14 cellular contexts compared by ENCODE assay signal in genomic region chr9:113521693-113522260, GRCh38. TPM values are rescaled to one million over a fixed set of nuclear protein-coding genes. Genes with fewer than 3 reads are reported as not detected.
DNase-seq lines count a peak whose midpoint lies in the region; ATAC-seq, FAIRE-seq and TF ChIP-seq lines count a peak whose summit lies in the region.
"Had no signal": no experiment of that assay in that cellular context is flagged by ENCODE, and none has a peak within 500 bp of the region (broad histone marks: within the 10 kb centered on the region; RNA-seq: fewer than 3 reads in every experiment).

No MANE protein-coding gene starts in this region.

- H3K4me3 ChIP-seq in heart right ventricle (no peak overlapping the region), HepG2 (replicated peaks in 1 of 3; ENCODE audit: insufficient read depth in 1 of 3, low read depth in 2 of 3, low read length in 3 of 3) (no peak overlapping the region), neuronal stem cell (ENCODE audit: low read length in 2 of 2) (no peak overlapping the region)
- H3K4me3 ChIP-seq: breast epithelium had no signal

- H3K9me3 Mint-ChIP-seq in activated T-cell treated with anti-CD3 and anti-CD28 coated beads, Interleukin-2, amount 50 U/mL, for 24 hours: no peaks in the 10 kb centered on the region
- no peaks in the 10 kb centered on the region for H3K9me3 Mint-ChIP-seq in stimulated activated naive CD8-positive, alpha-beta T cell treated with anti-CD3 and anti-CD28 coated beads, Interleukin-15, amount 100 ng/mL, for 72 hours
- H3K9me3 Mint-ChIP-seq: HFFc6 had no signal

- no peaks in the 10 kb centered on the region for H3K79me2 ChIP-seq in HepG2 (ENCODE audit: insufficient read depth, low read length)

- no peak for FAIRE-seq in HepG2 (lab: Jason Lieb, UNC)
- FAIRE-seq: A204.1, endometrium had no signal

- no peak overlapping the region for H2AFZ ChIP-seq in HepG2 (ENCODE audit: low read length)
- no peak overlapping the region for H2AFZ ChIP-seq in neuronal stem cell (ENCODE audit: low read length)

- POLR2A ChIA-PET in HepG2 (lab: Yijun Ruan, JAX): no interaction called here

- H3K4me1 ChIP-seq in heart right ventricle (peaks cover 43 to 95% (median 75%) of the 10 kb centered on the region in 9 donors), HepG2 (ENCODE audit: insufficient read depth, low read length) (peaks cover 26% of the 10 kb centered on the region), neuronal stem cell (ENCODE audit: control insufficient read depth in 2 of 2, insufficient read depth in 1 of 2, low read depth in 1 of 2, low read length in 2 of 2) (peaks cover 12 to 13% of the 10 kb centered on the region in 2 donors)
- H3K4me1 ChIP-seq: breast epithelium had no signal

- no peaks in the 10 kb centered on the region for H3K79me1 ChIP-seq in neuronal stem cell (ENCODE audit: low read depth, low read length)

- peak overlapping the region; percentile 58 for H3K4me3 Mint-ChIP-seq in activated T-cell treated with anti-CD3 and anti-CD28 coated beads, Interleukin-2, amount 50 U/mL, for 24 hours
- H3K4me3 Mint-ChIP-seq in stimulated activated naive CD8-positive, alpha-beta T cell treated with anti-CD3 and anti-CD28 coated beads, Interleukin-15, amount 100 ng/mL, for 72 hours: peak overlapping the region; percentile 76 to 79
- H3K4me3 Mint-ChIP-seq: HFFc6 had no signal

- in situ Hi-C loops in HepG2 (cut with HindIII; ENCODE audit: extremely low pct_ligation_motif_present, low pct_unique_long_range_greater_than_20kb): no loop called here

- no peak overlapping the region for H2BK5ac ChIP-seq in neuronal stem cell (ENCODE audit: low read length)

- no peaks in the 10 kb centered on the region for H3K27me3 ChIP-seq in heart right ventricle
- H3K27me3 ChIP-seq in HepG2 (ENCODE audit: control insufficient read depth in 1 of 2, insufficient read depth in 2 of 2, low read length in 2 of 2): no peaks in the 10 kb centered on the region
- no peaks in the 10 kb centered on the region for H3K27me3 ChIP-seq in neuronal stem cell (ENCODE audit: control insufficient read depth in 3 of 3, insufficient read depth in 3 of 3, low read depth in 1 of 3, low read length in 3 of 3)
- H3K27me3 ChIP-seq: breast epithelium had no signal

- H2AK5ac ChIP-seq in neuronal stem cell (ENCODE audit: low read depth, low read length): no peak overlapping the region

- no peak overlapping the region for H3K4ac ChIP-seq in neuronal stem cell (ENCODE audit: low read length)

- ATAC-seq in heart right ventricle (peak in 3 of 8 donors; percentile 38 to 48 (median 40)), HepG2 (no peak), GM19452 (IDR thresholded peaks at IDR 0.05; ENCODE audit: unreplicated experiment) (no peak)
- ATAC-seq in stimulated activated naive CD8-positive, alpha-beta T cell treated with anti-CD3 and anti-CD28 coated beads, Interleukin-15, amount 100 ng/mL, for 72 hours: no peak

- H3K27ac Mint-ChIP-seq in activated T-cell treated with anti-CD3 and anti-CD28 coated beads, Interleukin-2, amount 50 U/mL, for 24 hours: peak overlapping the region; percentile 89
- H3K27ac Mint-ChIP-seq in stimulated activated naive CD8-positive, alpha-beta T cell treated with anti-CD3 and anti-CD28 coated beads, Interleukin-15, amount 100 ng/mL, for 72 hours: no peak overlapping the region
- H3K27ac Mint-ChIP-seq: HFFc6 had no signal

- no peak overlapping the region for H3K18ac ChIP-seq in neuronal stem cell (ENCODE audit: low read length)

- BruUV-seq in HepG2 (replicated peaks; lab: Mats Ljungman, UMichigan): no TSS peak

- intact Hi-C loops in heart right ventricle (cut with DNase I) (loop anchor here in 4 of 10 donors (5.0 to 10.0 kb wide), 3 partner anchors 51 to 63 kb away; no protein-coding TSS in a partner anchor), HepG2 (cut with micrococcal nuclease; ENCODE audit: unreplicated experiment) (no loop called here)

- H4K91ac ChIP-seq in neuronal stem cell (ENCODE audit: low read depth, low read length, poor library complexity): no peak overlapping the region

- TF ChIP-seq POLR2A in HepG2 (IDR thresholded peaks at IDR 0.05; ENCODE audit: insufficient read depth in 1 of 2, low read depth in 2 of 2, low read length in 2 of 2): no peak

- no peaks in the 10 kb centered on the region; the same call in 1 of the 2 replicates for H4K20me1 ChIP-seq in HepG2 (ENCODE audit: insufficient read depth, low read length)

- H3K27ac ChIP-seq in VCaP (peak overlapping the region; percentile 0; the same call in 1 of the 2 replicates), heart right ventricle (peak overlapping the region; percentile 65 to 87 (median 79)), HepG2 (ENCODE audit: extremely low read length, insufficient read depth, low read length) (no peak overlapping the region), neuronal stem cell (replicated peaks; ENCODE audit: low read length) (no peak overlapping the region)
- H3K27ac ChIP-seq: breast epithelium had no signal

- peaks cover 0 to 81% (median 5%) of the 10 kb centered on the region in 9 donors for H3K36me3 ChIP-seq in heart right ventricle
- H3K36me3 ChIP-seq in HepG2 (replicated peaks in 1 of 2; ENCODE audit: control insufficient read depth in 1 of 2, insufficient read depth in 2 of 2, low read length in 2 of 2): peaks cover 37 to 96% of the 10 kb centered on the region in 2 experiments
- peaks cover 0 to 13% of the 10 kb centered on the region in 2 donors for H3K36me3 ChIP-seq in neuronal stem cell (replicated peaks in 1 of 2; ENCODE audit: control insufficient read depth in 2 of 2, insufficient read depth in 2 of 2, low read length in 2 of 2)
- H3K36me3 ChIP-seq: breast epithelium had no signal

- TF ChIP-seq RAD21 in HepG2 (CRISPR knock-in tag; IDR thresholded peaks at IDR 0.05): no peak

- no peak for DNase-seq in activated T-cell treated with anti-CD3 and anti-CD28 coated beads, Interleukin-2, amount 50 U/mL, for 24 hours
- DNase-seq in activated T-cell treated with anti-CD3 and anti-CD28 coated beads for 4 hours (no peak), heart right ventricle (no peak), HepG2 (ENCODE audit: low spot score) (no peak), neuronal stem cell (ENCODE audit: low spot score) (no peak)
- no peak for DNase-seq in stimulated activated naive CD8-positive, alpha-beta T cell treated with anti-CD3 and anti-CD28 coated beads, Interleukin-15, amount 100 ng/mL, for 72 hours
- DNase-seq: activated effector memory CD4-positive, alpha-beta T cell treated with Interleukin-2 at 50 U/mL for 16 hours; Calu3; HFFc6 had no signal

- no peak for TF ChIP-seq CTCF in VCaP (conservative IDR thresholded peaks at IDR 0.05)
- TF ChIP-seq CTCF in heart right ventricle (IDR thresholded peaks at IDR 0.05): no peak
- no peak for TF ChIP-seq CTCF in HepG2 (CRISPR knock-in tag; IDR thresholded peaks at IDR 0.05)

- H2BK12ac ChIP-seq in neuronal stem cell (ENCODE audit: low read length): no peak overlapping the region

- H3K36me3 Mint-ChIP-seq in activated T-cell treated with anti-CD3 and anti-CD28 coated beads, Interleukin-2, amount 50 U/mL, for 24 hours (ENCODE audit: low read depth): peaks cover 86% of the 10 kb centered on the region

- no peak overlapping the region for H4K8ac ChIP-seq in neuronal stem cell (ENCODE audit: low read depth, low read length)

- CTCF ChIA-PET in HepG2 (lab: Yijun Ruan, JAX; ENCODE audit: low intra/inter-chr PET ratio, low total read pairs): no interaction called here

- H2BK120ac ChIP-seq in neuronal stem cell (ENCODE audit: low read depth, low read length): no peak overlapping the region

- H3K9ac ChIP-seq in HepG2 (ENCODE audit: insufficient read depth, low read depth, low read length) (no peak overlapping the region), neuronal stem cell (ENCODE audit: low read depth, low read length, poor library complexity) (no peak overlapping the region)

- H2BK15ac ChIP-seq in neuronal stem cell (ENCODE audit: low read length): no peak overlapping the region

- H3K14ac ChIP-seq in neuronal stem cell (ENCODE audit: low read length): no peak overlapping the region

- WGBS in heart right ventricle, 2 donors: 47 to 65% methylated on average over 2 of the region's 2 CpGs
- 96% methylated on average over 2 of the region's 2 CpGs for WGBS in HepG2 (ENCODE audit: low lambda C conversion rate)
- no CpG with 5 or more reads among the region's 2 CpGs for WGBS in neuronal stem cell (ENCODE audit: extremely low coverage in 2 of 2, insufficient read length in 2 of 2, insufficient replicate concordance in 1 of 2), 2 donors

- H3K4me2 ChIP-seq in HepG2 (ENCODE audit: low read depth, low read length) (no peak overlapping the region), neuronal stem cell (ENCODE audit: insufficient read depth, low read length, poor library complexity, severe bottlenecking) (no peak overlapping the region)

- TF ChIP-seq EP300 in HepG2 (IDR thresholded peaks at IDR 0.05; ENCODE audit: low read depth in 2 of 2, low read length in 2 of 2) (no peak), HepG2 (CRISPR knock-in tag; IDR thresholded peaks at IDR 0.05; ENCODE audit: borderline replicate concordance) (no peak)

- no peaks in the 10 kb centered on the region for H3K27me3 Mint-ChIP-seq in activated T-cell treated with anti-CD3 and anti-CD28 coated beads, Interleukin-2, amount 50 U/mL, for 24 hours
- H3K27me3 Mint-ChIP-seq in stimulated activated naive CD8-positive, alpha-beta T cell treated with anti-CD3 and anti-CD28 coated beads, Interleukin-15, amount 100 ng/mL, for 72 hours: no peaks in the 10 kb centered on the region

- no peak overlapping the region for H3K23ac ChIP-seq in neuronal stem cell (ENCODE audit: low read depth, low read length, poor library complexity)

- peaks cover 96% of the 10 kb centered on the region for H3K4me1 Mint-ChIP-seq in activated T-cell treated with anti-CD3 and anti-CD28 coated beads, Interleukin-2, amount 50 U/mL, for 24 hours (ENCODE audit: low read depth)
- peaks cover 92% of the 10 kb centered on the region for H3K4me1 Mint-ChIP-seq in stimulated activated naive CD8-positive, alpha-beta T cell treated with anti-CD3 and anti-CD28 coated beads, Interleukin-15, amount 100 ng/mL, for 72 hours

- H3K9me3 ChIP-seq in heart right ventricle (no peaks in the 10 kb centered on the region), HepG2 (ENCODE audit: low read length) (no peaks in the 10 kb centered on the region), neuronal stem cell (replicated peaks in 1 of 2; ENCODE audit: control insufficient read depth in 2 of 2, insufficient read depth in 1 of 2, low read depth in 1 of 2, low read length in 2 of 2) (no peaks in the 10 kb centered on the region)
- H3K9me3 ChIP-seq: breast epithelium had no signal

RNA-seq across cellular contexts. Expression of gene RGS3, which starts 58.2 kb away (rescaled TPM):
- total RNA-seq in heart right ventricle: 100 to 1,000 TPM in 9 of 10 donors, 10 to 100 TPM in 1; 98.7 to 201 (median 140) TPM
- 100 to 1,000 TPM in 1 of 2 donors, 10 to 100 TPM in 1; 65.4 to 125 TPM for polyA plus RNA-seq in heart right ventricle
- 26.7 and 28.8 TPM in 2 replicates for total RNA-seq in HepG2 (2016; rRNA removed; fragmentation: Illumina TruSeq; extraction: Trizol)
- total RNA-seq in HepG2 (2016; cell fraction: cytosol; rRNA removed; fragmentation: Illumina TruSeq; extraction: Trizol; ENCODE audit: low read depth): 6.9 and 7.7 TPM in 2 replicates
- total RNA-seq in HepG2 (2016; cell fraction: insoluble cytoplasmic fraction; rRNA removed; fragmentation: Illumina TruSeq; extraction: Trizol): 21.4 and 28.5 TPM in 2 replicates
- total RNA-seq in HepG2 (2016; cell fraction: membrane; rRNA removed; fragmentation: Illumina TruSeq; extraction: Trizol): 9.6 and 10.3 TPM in 2 replicates
- 30.1 and 33.4 TPM in 2 replicates for total RNA-seq in HepG2 (2016; cell fraction: nucleus; rRNA removed; fragmentation: Illumina TruSeq; extraction: Trizol)
- 17.1 and 18.9 TPM in 2 replicates for polyA plus RNA-seq in HepG2 (2011; rRNA removed)
- 12.7 and 14.2 TPM in 2 replicates for polyA plus RNA-seq in HepG2 (2011; cell fraction: cytosol; rRNA removed)
- polyA plus RNA-seq in HepG2 (2011; cell fraction: nucleus; rRNA removed): 36.7 and 52.3 TPM in 2 replicates
- polyA plus RNA-seq in HepG2 (2012): 8.7 and 10.8 TPM in 2 replicates
- 1.8 and 2.0 TPM in 2 replicates for polyA plus RNA-seq in HepG2 (2016; cell fraction: cytosol; fragmentation: Illumina TruSeq; extraction: Trizol; ENCODE audit: low read depth)
- 13.4 and 19.3 TPM in 2 replicates for polyA plus RNA-seq in HepG2 (2016; cell fraction: insoluble cytoplasmic fraction; fragmentation: Illumina TruSeq; extraction: Trizol; ENCODE audit: low read depth)
- 4.1 and 4.3 TPM in 2 replicates for polyA plus RNA-seq in HepG2 (2016; cell fraction: membrane; fragmentation: Illumina TruSeq; extraction: Trizol; ENCODE audit: low read depth)
- polyA plus RNA-seq in HepG2 (2016; cell fraction: nucleus; fragmentation: Illumina TruSeq; extraction: Trizol; ENCODE audit: insufficient read depth, low read depth): 30.0 and 36.0 TPM in 2 replicates
- 41.8 and 53.6 TPM in 2 replicates for polyA minus RNA-seq in HepG2 (2011; rRNA and poly(A)+ RNA removed; ENCODE audit: low replicate concordance)
- 12.6 and 16.2 TPM in 2 replicates for polyA minus RNA-seq in HepG2 (2011; cell fraction: cytosol; rRNA and poly(A)+ RNA removed)
- polyA minus RNA-seq in HepG2 (2011; cell fraction: nucleus; rRNA and poly(A)+ RNA removed): 38.4 and 42.1 TPM in 2 replicates
- polyA plus RNA-seq in neuronal stem cell (2013, experiment 1 of 2): 26.4 TPM
- polyA plus RNA-seq in neuronal stem cell (2013, experiment 2 of 2): 26.2 TPM

Comparison
In these comparisons a context has a peak if more than half of its experiments do, and no peak if none do; other contexts are left out.
1. H3K27ac ChIP-seq: peak in VCaP (single experiment) and heart right ventricle (10 of 10); none in HepG2 (single experiment) and neuronal stem cell (single experiment).